In the genomic region with DNA sequence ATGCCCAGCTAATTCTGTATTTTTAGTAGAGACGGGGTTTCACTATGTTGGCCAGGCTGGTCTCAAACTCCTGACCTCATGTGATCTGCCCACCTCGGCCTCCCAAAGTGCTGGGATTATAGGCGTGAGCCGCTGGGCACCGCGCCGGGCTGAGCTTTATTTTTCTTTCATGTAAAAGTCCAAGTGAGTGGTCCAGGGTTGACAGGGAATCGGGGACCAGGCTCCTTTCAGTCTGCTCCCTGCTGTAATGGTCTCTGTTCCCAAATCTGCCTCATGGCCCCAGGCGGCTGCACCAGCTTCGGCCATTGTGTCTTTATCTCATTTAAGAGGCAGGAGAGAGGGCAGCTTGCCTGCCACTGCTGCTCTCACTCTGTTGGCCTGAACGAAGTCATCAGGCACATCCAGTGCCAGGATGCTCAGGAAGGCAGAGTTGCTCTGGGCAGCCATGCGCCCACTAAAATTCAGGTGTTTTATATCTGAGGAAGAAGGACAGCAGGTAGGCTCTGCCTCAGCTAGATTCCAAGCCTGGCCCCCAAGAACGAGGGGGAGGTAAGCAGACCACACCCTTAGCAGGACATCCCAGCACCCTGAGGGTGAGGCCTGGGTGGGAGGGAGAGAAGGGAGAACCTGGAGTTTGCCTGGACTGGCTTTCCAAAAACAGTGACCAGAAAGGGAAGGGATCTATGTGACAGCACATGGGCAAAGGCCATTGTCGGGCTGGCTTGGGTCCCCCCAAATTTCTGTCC, we compare ENCODE assay signal across 1 cellular context.
TF ChIP-seq lines count a peak whose summit lies in the region.

No MANE protein-coding gene starts in this region.

TF ChIP-seq in WTC11, 78 proteins besides CTCF, POLR2A, EP300 and RAD21 (continued from another document):
- TF ChIP-seq, protein P1, sequence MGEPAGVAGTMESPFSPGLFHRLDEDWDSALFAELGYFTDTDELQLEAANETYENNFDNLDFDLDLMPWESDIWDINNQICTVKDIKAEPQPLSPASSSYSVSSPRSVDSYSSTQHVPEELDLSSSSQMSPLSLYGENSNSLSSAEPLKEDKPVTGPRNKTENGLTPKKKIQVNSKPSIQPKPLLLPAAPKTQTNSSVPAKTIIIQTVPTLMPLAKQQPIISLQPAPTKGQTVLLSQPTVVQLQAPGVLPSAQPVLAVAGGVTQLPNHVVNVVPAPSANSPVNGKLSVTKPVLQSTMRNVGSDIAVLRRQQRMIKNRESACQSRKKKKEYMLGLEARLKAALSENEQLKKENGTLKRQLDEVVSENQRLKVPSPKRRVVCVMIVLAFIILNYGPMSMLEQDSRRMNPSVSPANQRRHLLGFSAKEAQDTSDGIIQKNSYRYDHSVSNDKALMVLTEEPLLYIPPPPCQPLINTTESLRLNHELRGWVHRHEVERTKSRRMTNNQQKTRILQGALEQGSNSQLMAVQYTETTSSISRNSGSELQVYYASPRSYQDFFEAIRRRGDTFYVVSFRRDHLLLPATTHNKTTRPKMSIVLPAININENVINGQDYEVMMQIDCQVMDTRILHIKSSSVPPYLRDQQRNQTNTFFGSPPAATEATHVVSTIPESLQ (CRISPR knock-in tag; IDR thresholded peaks at IDR 0.05), result no peak
